ENCODE assay signal across 2 cellular contexts in the genomic region with DNA sequence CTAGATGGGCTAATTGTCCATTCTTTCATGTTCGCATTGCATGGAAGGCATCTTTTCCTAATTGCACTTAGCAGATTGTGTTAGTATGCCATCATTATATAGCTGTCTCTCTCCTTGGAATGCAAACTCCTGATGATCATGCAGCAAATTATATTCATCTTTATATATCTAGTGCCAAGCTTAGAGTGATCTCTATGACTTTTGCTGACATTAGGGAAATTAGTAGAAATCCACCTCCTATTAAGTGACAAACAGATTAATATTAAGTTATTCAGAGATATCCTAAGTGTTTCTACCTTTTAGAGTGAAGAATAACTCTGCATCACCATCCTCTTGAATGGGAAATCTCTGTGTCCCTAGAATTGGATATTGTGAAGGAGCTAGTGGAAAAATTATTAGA.
TF ChIP-seq lines count a peak whose summit lies in the region.

No MANE protein-coding gene starts in this region.

TF ChIP-seq in HepG2, 621 proteins besides CTCF, POLR2A, EP300 and RAD21:
- TF ChIP-seq RBAK (CRISPR knock-in tag; IDR thresholded peaks at IDR 0.05) = no peak
- no peak for TF ChIP-seq ZNF644 (CRISPR knock-in tag; IDR thresholded peaks at IDR 0.05; ENCODE audit: low read depth)
- peak; percentile 52; the same call in 1 of the 2 replicates for TF ChIP-seq MAFF (IDR thresholded peaks at IDR 0.05; ENCODE audit: low read depth, low read length)
- TF ChIP-seq IRX3 (CRISPR knock-in tag; IDR thresholded peaks at IDR 0.05; ENCODE audit: borderline replicate concordance, low read depth) = no peak
- peak; percentile 59 to 81; a peak in 3 of 4 replicates for TF ChIP-seq MAFK (conservative IDR thresholded peaks at IDR 0.05 in 1 of 2, IDR thresholded peaks at IDR 0.05 in 1 of 2; ENCODE audit: low read length in 2 of 2)
- no peak for TF ChIP-seq NONO (IDR thresholded peaks at IDR 0.05)
- TF ChIP-seq NONO (CRISPR knock-in tag; conservative IDR thresholded peaks at IDR 0.05) = no peak

TF ChIP-seq in IMR-90, 13 proteins besides CTCF, POLR2A, EP300 and RAD21:
- TF ChIP-seq MXI1 (IDR thresholded peaks at IDR 0.05; ENCODE audit: borderline replicate concordance, low read depth, low read length) (no peak), MAFK (IDR thresholded peaks at IDR 0.05; ENCODE audit: low read depth, low read length) (peak; percentile 29; the same call in 1 of the 2 replicates)
